26 cellular contexts compared by ENCODE assay signal in the genomic region with DNA sequence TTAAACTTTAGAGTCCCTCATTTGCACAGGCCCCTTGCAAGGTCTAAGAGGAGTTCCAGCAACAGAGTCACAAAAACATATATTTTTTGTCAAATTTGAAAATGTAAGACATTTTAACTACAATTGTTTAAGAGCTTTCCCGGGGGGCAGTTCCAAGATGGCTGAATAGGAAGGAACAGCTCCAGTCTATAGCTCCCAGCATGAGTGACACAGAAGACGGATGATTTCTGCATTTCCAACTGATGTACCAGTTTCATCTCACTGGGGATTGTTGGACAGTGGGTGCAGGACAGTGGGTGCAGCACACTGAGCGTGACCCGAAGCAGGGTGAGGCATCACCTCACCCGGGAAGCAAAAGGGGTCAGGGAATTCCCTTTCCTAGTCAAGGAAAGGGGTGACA.
"Had no signal": no experiment of that assay in that cellular context is flagged by ENCODE, and none has a peak within 500 bp of the region (broad histone marks: within the 10 kb centered on the region; RNA-seq: fewer than 3 reads in every experiment).

No MANE protein-coding gene starts in this region.

- FAIRE-seq: endothelial cell of umbilical vein, urothelium cell line had no signal

- H3K36me3 ChIP-seq: neural progenitor cell, pancreas, suprapubic skin, thyroid gland had no signal

- H2AFZ ChIP-seq: neural progenitor cell had no signal

- H3K27me3 ChIP-seq: neural progenitor cell, suprapubic skin, thyroid gland had no signal

- H3K4me3 ChIP-seq: lung, neural progenitor cell, pancreas, smooth muscle cell, suprapubic skin, thyroid gland had no signal

- H3K9me3 Mint-ChIP-seq: natural killer cell treated with Interleukin-12 subunit alpha and Interleukin-12 subunit beta and Interleukin-15 and Interleukin-18, amount 100 ng/mL, for 72 hours; type B pancreatic cell had no signal

- H3K27ac Mint-ChIP-seq: endodermal cell; natural killer cell treated with Interleukin-12 subunit alpha and Interleukin-12 subunit beta and Interleukin-15 and Interleukin-18, amount 100 ng/mL, for 72 hours; neural progenitor cell; progenitor cell of endocrine pancreas; type B pancreatic cell had no signal

- H3K4me3 Mint-ChIP-seq: endodermal cell; natural killer cell treated with Interleukin-12 subunit alpha and Interleukin-12 subunit beta and Interleukin-15 and Interleukin-18, amount 100 ng/mL, for 72 hours; neural progenitor cell; type B pancreatic cell had no signal

- H3K4me1 Mint-ChIP-seq: endodermal cell, neural progenitor cell had no signal

- H3K27ac ChIP-seq: neural progenitor cell, pancreas, suprapubic skin, thyroid gland had no signal

- H3K4me2 ChIP-seq: neural progenitor cell, smooth muscle cell had no signal

- DNase-seq: dermis blood vessel endothelial cell; effector CD4-positive, alpha-beta T cell; endodermal cell; erythroblast; foreskin melanocyte; head of caudate nucleus; hippocampal formation; left colon; left ventricle myocardium superior; mesenchymal stem cell; midbrain; nucleus accumbens; pancreas; right cardiac atrium; stimulated activated CD4-positive, alpha-beta T cell treated with anti-CD3 and anti-CD28 coated beads, Interleukin-2, amount 100 ng/mL, for 48 hours; stimulated activated naive CD8-positive, alpha-beta T cell treated with anti-CD3 and anti-CD28 coated beads, Interleukin-15, Interleukin-2, amounts not matched to agents 100 U/mL and 50 U/mL, for 24 hours; thyroid gland had no signal

- ATAC-seq: left colon; left ventricle myocardium superior; natural killer cell treated with Interleukin-12 subunit alpha and Interleukin-12 subunit beta and Interleukin-15 and Interleukin-18, amount 100 ng/mL, for 72 hours; pancreas; right cardiac atrium; stimulated activated naive CD8-positive, alpha-beta T cell treated with anti-CD3 and anti-CD28 coated beads, Interleukin-15, Interleukin-2, amounts not matched to agents 100 U/mL and 50 U/mL, for 24 hours had no signal

- H3K36me3 Mint-ChIP-seq: natural killer cell treated with Interleukin-12 subunit alpha and Interleukin-12 subunit beta and Interleukin-15 and Interleukin-18, amount 100 ng/mL, for 72 hours had no signal

- H3K9ac ChIP-seq: neural progenitor cell had no signal

- H3K4me1 ChIP-seq: neural progenitor cell, pancreas, suprapubic skin, thyroid gland had no signal

- H3K9me3 ChIP-seq: pancreas, suprapubic skin, thyroid gland had no signal
